ENCODE assay signal across 26 cellular contexts in the genomic region with DNA sequence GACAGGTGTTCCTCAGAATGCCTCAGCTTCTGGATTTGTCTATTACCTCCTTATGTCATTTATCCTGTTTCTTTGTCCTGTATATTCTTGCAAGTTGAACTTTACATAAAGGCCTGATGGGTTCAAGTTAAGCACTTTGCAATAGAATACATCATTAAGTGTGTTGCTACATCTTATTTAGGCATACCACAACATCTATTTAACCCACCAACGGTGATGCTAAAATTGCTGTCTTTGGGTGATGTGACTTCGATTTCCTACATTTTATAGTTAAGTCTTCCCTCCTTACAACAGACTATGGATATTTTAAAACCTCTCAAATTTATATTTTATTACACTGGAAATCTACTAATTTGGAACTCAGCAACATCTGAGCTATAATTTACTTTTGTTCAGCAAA.
"Had no signal": no experiment of that assay in that cellular context is flagged by ENCODE, and none has a peak within 500 bp of the region (broad histone marks: within the 10 kb centered on the region; RNA-seq: fewer than 3 reads in every experiment).

No MANE protein-coding gene starts in this region.

- H3K27ac ChIP-seq: colonic mucosa, coronary artery, dorsolateral prefrontal cortex, epithelial cell of prostate, esophagus muscularis mucosa, esophagus squamous epithelium, foreskin keratinocyte, gastrocnemius medialis, gastroesophageal sphincter, heart left ventricle, heart right ventricle, hepatocyte had no signal

- H3K79me2 ChIP-seq: hepatocyte had no signal

- ATAC-seq: effector memory CD8-positive, alpha-beta T cell; esophagus mucosa; foreskin keratinocyte; gastrocnemius medialis; gastroesophageal sphincter; heart left ventricle; heart right ventricle had no signal

- H3K27me3 Mint-ChIP-seq: dendritic cell treated with granulocyte-macrophage colony-stimulating factor and Interleukin-4, amounts not matched to agents 40 ng/mL and 50 ng/mL, for 4 days had no signal

- H3K4me3 Mint-ChIP-seq: dendritic cell treated with granulocyte-macrophage colony-stimulating factor and Interleukin-4, amounts not matched to agents 40 ng/mL and 50 ng/mL, for 4 days; effector memory CD8-positive, alpha-beta T cell; endodermal cell had no signal

- H3K4me1 Mint-ChIP-seq: endodermal cell had no signal

- H3K4me1 ChIP-seq: colonic mucosa, esophagus muscularis mucosa, esophagus squamous epithelium, foreskin keratinocyte, gastrocnemius medialis, gastroesophageal sphincter, heart left ventricle, heart right ventricle had no signal

- H3K4me3 ChIP-seq: colonic mucosa, coronary artery, dorsolateral prefrontal cortex, esophagus muscularis mucosa, esophagus squamous epithelium, gastrocnemius medialis, gastroesophageal sphincter, heart left ventricle, heart right ventricle, hepatocyte had no signal

- H3K36me3 ChIP-seq: colonic mucosa, gastrocnemius medialis, heart left ventricle had no signal

- H3K4me2 ChIP-seq: hepatocyte had no signal

- H3K9me3 Mint-ChIP-seq: dendritic cell treated with granulocyte-macrophage colony-stimulating factor and Interleukin-4, amounts not matched to agents 40 ng/mL and 50 ng/mL, for 4 days had no signal

- DNase-seq: colonic mucosa; cortex of kidney; dermis blood vessel endothelial cell; dorsolateral prefrontal cortex; effector CD4-positive, alpha-beta T cell; effector CD8-positive, alpha-beta T cell; effector memory CD4-positive, alpha-beta T cell; effector memory CD8-positive, alpha-beta T cell; endodermal cell; erythroblast; esophagus squamous epithelium; foreskin fibroblast; foreskin keratinocyte; foreskin melanocyte; gastrocnemius medialis; glutamatergic neuron; head of caudate nucleus; heart left ventricle; heart right ventricle had no signal

- H2AFZ ChIP-seq: hepatocyte had no signal

- H3K27me3 ChIP-seq: colonic mucosa, dorsolateral prefrontal cortex, esophagus muscularis mucosa, esophagus squamous epithelium, foreskin keratinocyte, gastrocnemius medialis, gastroesophageal sphincter, heart left ventricle, heart right ventricle, hepatocyte had no signal

- H3K27ac Mint-ChIP-seq: dendritic cell treated with granulocyte-macrophage colony-stimulating factor and Interleukin-4, amounts not matched to agents 40 ng/mL and 50 ng/mL, for 4 days; effector memory CD8-positive, alpha-beta T cell; endodermal cell had no signal

- H3K9me3 ChIP-seq: colonic mucosa, esophagus squamous epithelium, gastroesophageal sphincter had no signal
